In the genomic region with DNA sequence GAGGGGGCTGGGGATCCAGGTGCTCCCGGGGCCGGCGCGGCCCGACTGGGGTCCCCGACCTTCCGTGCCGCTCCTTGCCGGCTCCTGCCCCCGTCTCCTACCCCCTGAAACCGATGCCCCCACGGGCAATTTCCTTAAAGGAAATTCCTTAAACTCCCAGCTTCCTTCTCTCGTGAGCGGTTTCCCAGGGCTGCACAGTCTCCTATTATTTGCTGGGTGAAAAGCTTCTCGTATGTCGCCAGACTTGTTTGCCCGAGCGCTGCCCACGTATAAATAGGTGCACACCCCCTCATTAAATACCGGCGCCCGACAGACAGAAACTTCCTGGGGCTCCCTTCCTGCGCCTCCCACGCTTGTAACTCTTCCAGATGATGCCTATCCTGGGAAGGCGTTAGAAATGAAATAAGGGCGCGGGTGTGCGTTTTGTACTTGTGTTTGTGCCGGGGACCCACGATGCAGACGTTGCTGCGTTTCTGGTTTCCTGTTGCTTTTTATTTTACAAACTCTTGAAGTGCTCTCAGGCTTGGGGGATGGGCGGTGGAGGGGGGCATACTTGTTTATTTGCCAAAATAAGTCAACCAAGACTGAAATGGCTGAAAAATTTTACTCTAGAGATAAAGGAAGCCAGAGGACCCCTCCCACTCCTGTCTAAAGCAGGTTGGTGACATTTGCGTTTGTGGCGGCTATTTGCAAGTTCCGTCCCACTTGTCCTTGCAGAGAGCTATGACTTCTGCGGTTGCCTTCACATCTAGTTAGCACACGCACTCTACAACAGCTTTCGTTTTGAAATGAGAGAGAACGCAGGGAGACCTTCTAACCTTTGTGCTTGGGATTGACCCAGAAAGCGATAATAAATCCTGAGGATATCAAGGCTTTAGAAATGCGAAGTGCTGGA, we compare ENCODE assay signal across 1 cellular context.
TF ChIP-seq lines count a peak whose summit lies in the region.

No MANE protein-coding gene starts in this region.

TF ChIP-seq in neural cell, 6 proteins besides CTCF, POLR2A, EP300 and RAD21 (continued from another document):
- TF ChIP-seq, protein P1, sequence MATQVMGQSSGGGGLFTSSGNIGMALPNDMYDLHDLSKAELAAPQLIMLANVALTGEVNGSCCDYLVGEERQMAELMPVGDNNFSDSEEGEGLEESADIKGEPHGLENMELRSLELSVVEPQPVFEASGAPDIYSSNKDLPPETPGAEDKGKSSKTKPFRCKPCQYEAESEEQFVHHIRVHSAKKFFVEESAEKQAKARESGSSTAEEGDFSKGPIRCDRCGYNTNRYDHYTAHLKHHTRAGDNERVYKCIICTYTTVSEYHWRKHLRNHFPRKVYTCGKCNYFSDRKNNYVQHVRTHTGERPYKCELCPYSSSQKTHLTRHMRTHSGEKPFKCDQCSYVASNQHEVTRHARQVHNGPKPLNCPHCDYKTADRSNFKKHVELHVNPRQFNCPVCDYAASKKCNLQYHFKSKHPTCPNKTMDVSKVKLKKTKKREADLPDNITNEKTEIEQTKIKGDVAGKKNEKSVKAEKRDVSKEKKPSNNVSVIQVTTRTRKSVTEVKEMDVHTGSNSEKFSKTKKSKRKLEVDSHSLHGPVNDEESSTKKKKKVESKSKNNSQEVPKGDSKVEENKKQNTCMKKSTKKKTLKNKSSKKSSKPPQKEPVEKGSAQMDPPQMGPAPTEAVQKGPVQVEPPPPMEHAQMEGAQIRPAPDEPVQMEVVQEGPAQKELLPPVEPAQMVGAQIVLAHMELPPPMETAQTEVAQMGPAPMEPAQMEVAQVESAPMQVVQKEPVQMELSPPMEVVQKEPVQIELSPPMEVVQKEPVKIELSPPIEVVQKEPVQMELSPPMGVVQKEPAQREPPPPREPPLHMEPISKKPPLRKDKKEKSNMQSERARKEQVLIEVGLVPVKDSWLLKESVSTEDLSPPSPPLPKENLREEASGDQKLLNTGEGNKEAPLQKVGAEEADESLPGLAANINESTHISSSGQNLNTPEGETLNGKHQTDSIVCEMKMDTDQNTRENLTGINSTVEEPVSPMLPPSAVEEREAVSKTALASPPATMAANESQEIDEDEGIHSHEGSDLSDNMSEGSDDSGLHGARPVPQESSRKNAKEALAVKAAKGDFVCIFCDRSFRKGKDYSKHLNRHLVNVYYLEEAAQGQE (IDR thresholded peaks at IDR 0.05; ENCODE audit: borderline replicate concordance) = no peak
- TF ChIP-seq EZH2 (IDR thresholded peaks at IDR 0.05; ENCODE audit: borderline replicate concordance, insufficient read depth, low read length, poor library complexity, severe bottlenecking) (no peak), TAF1 (IDR thresholded peaks at IDR 0.05; ENCODE audit: low read depth) (no peak), POLR2AphosphoS5 (IDR thresholded peaks at IDR 0.05) (no peak)
